Comparison of ENCODE assay signal across 17 cellular contexts in genomic region chr5:106601605-106602004, GRCh38.
DNase-seq lines count a peak whose midpoint lies in the region; ATAC-seq, FAIRE-seq and TF ChIP-seq lines count a peak whose summit lies in the region.
"Had no signal": no experiment of that assay in that cellular context is flagged by ENCODE, and none has a peak within 500 bp of the region (broad histone marks: within the 10 kb centered on the region; RNA-seq: fewer than 3 reads in every experiment).

No MANE protein-coding gene starts in this region.

- H3K4me3 ChIP-seq in heart right ventricle (peak overlapping the region in 1 of 10 donors; percentile 15), upper lobe of right lung (no peak overlapping the region)

- FAIRE-seq in GM19239 (lab: Jason Lieb, UNC) = no peak
- FAIRE-seq: kidney had no signal

- CTCF ChIA-PET in WTC11 (lab: Charles Lee) = no interaction called here

- H3K27me3 Mint-ChIP-seq in WTC11 (ENCODE audit: low read depth) (no peaks in the 10 kb centered on the region), immature natural killer cell (ENCODE audit: low read depth in 3 of 3) (no peaks in the 10 kb centered on the region)
- no peaks in the 10 kb centered on the region for H3K27me3 Mint-ChIP-seq in activated naive CD8-positive, alpha-beta T cell treated with anti-CD3 and anti-CD28 coated beads, Interleukin-2, amount 50 U/mL, for 24 hours

- intact Hi-C loops in heart right ventricle (cut with DNase I) (no loop called here), left ventricle myocardium superior (cut with micrococcal nuclease) (no loop called here), upper lobe of right lung (cut with DNase I) (no loop called here)

- ATAC-seq in heart right ventricle (peak in 5 of 8 donors; percentile 38 to 76 (median 59)), left ventricle myocardium superior (no peak), HG03159 (IDR thresholded peaks at IDR 0.05; ENCODE audit: unreplicated experiment) (peak; percentile 72), WTC11 (peak; percentile 69; the same call in 1 of the 2 replicates), upper lobe of right lung (peak; percentile 24)
- ATAC-seq in activated naive CD8-positive, alpha-beta T cell treated with anti-CD3 and anti-CD28 coated beads, Interleukin-2, amount 50 U/mL, for 24 hours = no peak

- no peaks in the 10 kb centered on the region for H3K27me3 ChIP-seq in heart right ventricle
- no peaks in the 10 kb centered on the region for H3K27me3 ChIP-seq in upper lobe of right lung

- H3K27ac ChIP-seq in heart right ventricle (no peak overlapping the region), upper lobe of right lung (no peak overlapping the region)

- H3K9me3 ChIP-seq in heart right ventricle = no peaks in the 10 kb centered on the region
- H3K9me3 ChIP-seq in upper lobe of right lung = no peaks in the 10 kb centered on the region

- no peaks in the 10 kb centered on the region for H3K36me3 ChIP-seq in heart right ventricle
- H3K36me3 ChIP-seq in upper lobe of right lung = no peaks in the 10 kb centered on the region

- no peaks in the 10 kb centered on the region for H3K36me3 Mint-ChIP-seq in WTC11
- H3K36me3 Mint-ChIP-seq in activated naive CD8-positive, alpha-beta T cell treated with anti-CD3 and anti-CD28 coated beads, Interleukin-2, amount 50 U/mL, for 24 hours (ENCODE audit: low read depth) = no peaks in the 10 kb centered on the region
- H3K36me3 Mint-ChIP-seq in immature natural killer cell = no peaks in the 10 kb centered on the region

- H3K4me3 Mint-ChIP-seq in WTC11 (no peak overlapping the region), immature natural killer cell (no peak overlapping the region)
- no peak overlapping the region for H3K4me3 Mint-ChIP-seq in activated naive CD8-positive, alpha-beta T cell treated with anti-CD3 and anti-CD28 coated beads, Interleukin-2, amount 50 U/mL, for 24 hours

- 33 to 44% methylated on average over 6 of the region's 6 CpGs for WGBS in heart right ventricle, 2 donors

- no peak for DNase-seq in heart right ventricle
- no peak for DNase-seq in left ventricle myocardium superior
- DNase-seq in WTC11 (ENCODE audit: low spot score) = no peak
- DNase-seq in upper lobe of right lung = no peak
- no peak for DNase-seq in activated naive CD8-positive, alpha-beta T cell treated with anti-CD3 and anti-CD28 coated beads, Interleukin-2, amount 50 U/mL, for 24 hours
- no peak for DNase-seq in GM19239 (ENCODE audit: insufficient read length, low spot score)
- no peak for DNase-seq in immature natural killer cell
- DNase-seq: activated CD4-positive, alpha-beta T cell treated with anti-CD3 and anti-CD28 coated beads for 4 hours; activated T-cell treated with anti-CD3 and anti-CD28 coated beads, Interleukin-2, amount 50 U/mL, for 48 hours; COR-L47; Kasumi-1; kidney; NCI-H2107; OCI-M1; stimulated activated CD4-positive, alpha-beta T cell treated with anti-CD3 and anti-CD28 coated beads, Interleukin-4, amount 100 ng/mL, for 1 hour; stimulated activated naive CD4-positive, alpha-beta T cell treated with Interleukin-2 at 50 U/mL for 16 hours had no signal

- H3K4me1 ChIP-seq in heart right ventricle (peaks cover 0 to 11% (median 0%) of the 10 kb centered on the region in 9 donors), upper lobe of right lung (no peaks in the 10 kb centered on the region)

- H3K9me3 Mint-ChIP-seq in WTC11 (no peaks in the 10 kb centered on the region), immature natural killer cell (peaks cover 0 to 2% (median 0%) of the 10 kb centered on the region in 6 donors)
- peaks cover 9% of the 10 kb centered on the region for H3K9me3 Mint-ChIP-seq in activated naive CD8-positive, alpha-beta T cell treated with anti-CD3 and anti-CD28 coated beads, Interleukin-2, amount 50 U/mL, for 24 hours

- POLR2A ChIA-PET in WTC11 (lab: Charles Lee) = no interaction called here

- TF ChIP-seq CTCF in heart right ventricle (IDR thresholded peaks at IDR 0.05) (no peak), WTC11 (IDR thresholded peaks at IDR 0.05) (no peak), upper lobe of right lung (IDR thresholded peaks at IDR 0.05) (no peak)

- H3K27ac Mint-ChIP-seq in WTC11 = no peak overlapping the region
- H3K27ac Mint-ChIP-seq in activated naive CD8-positive, alpha-beta T cell treated with anti-CD3 and anti-CD28 coated beads, Interleukin-2, amount 50 U/mL, for 24 hours = no peak overlapping the region
- no peak overlapping the region for H3K27ac Mint-ChIP-seq in immature natural killer cell

- peaks cover 9% of the 10 kb centered on the region for H3K4me1 Mint-ChIP-seq in WTC11
- H3K4me1 Mint-ChIP-seq in activated naive CD8-positive, alpha-beta T cell treated with anti-CD3 and anti-CD28 coated beads, Interleukin-2, amount 50 U/mL, for 24 hours = no peaks in the 10 kb centered on the region
- no peaks in the 10 kb centered on the region for H3K4me1 Mint-ChIP-seq in immature natural killer cell

TF ChIP-seq in WTC11, 78 proteins besides CTCF, POLR2A, EP300 and RAD21:
- TF ChIP-seq GRHL2 (CRISPR knock-in tag; IDR thresholded peaks at IDR 0.05; ENCODE audit: insufficient replicate concordance, severe bottlenecking) (no peak), ETV6 (CRISPR knock-in tag; IDR thresholded peaks at IDR 0.05) (no peak)

Comparison
In these comparisons a context has a peak if more than half of its experiments do, and no peak if none do; other contexts are left out.
1. ATAC-seq: peak in heart right ventricle (5 of 8), HG03159 (single experiment), WTC11 (single experiment) and upper lobe of right lung (single experiment); none in left ventricle myocardium superior (single experiment) and activated naive CD8-positive, alpha-beta T cell treated with anti-CD3 and anti-CD28 coated beads, Interleukin-2, amount 50 U/mL, for 24 hours (single experiment).